In genomic region chr2:224933416-224933815, GRCh38 we compare ENCODE assay signal across 18 cellular contexts.
A peak's percentile ranks its signal among the peaks of the same experiment; 100 is the strongest.
DNase-seq lines count a peak whose midpoint lies in the region; ATAC-seq and TF ChIP-seq lines count a peak whose summit lies in the region.
"Had no signal": no experiment of that assay in that cellular context is flagged by ENCODE, and none has a peak within 500 bp of the region (broad histone marks: within the 10 kb centered on the region; RNA-seq: fewer than 3 reads in every experiment).

No MANE protein-coding gene starts in this region.

- no peaks in the 10 kb centered on the region for H3K36me3 ChIP-seq in ascending aorta
- H3K36me3 ChIP-seq: cardiac muscle cell had no signal

- H3K4me3 ChIP-seq in ascending aorta = no peak overlapping the region
- H3K4me3 ChIP-seq: cardiac muscle cell had no signal

- H3K27ac ChIP-seq in ascending aorta (peak overlapping the region; percentile 90 to 97), caudate nucleus (ENCODE audit: low read depth, low read length) (no peak overlapping the region)
- H3K27ac ChIP-seq: cardiac muscle cell had no signal

- no peak for DNase-seq in activated CD4-positive, alpha-beta T cell treated with anti-CD3 and anti-CD28 coated beads, Interleukin-2, amount 10 ng/mL, durations not matched to agents 7 days and 5 days
- no peak for DNase-seq in activated CD4-positive, alpha-beta T cell treated with anti-CD3 and anti-CD28 coated beads for 4 hours
- DNase-seq in T-cell (no peak), ascending aorta (ENCODE audit: low spot score in 2 of 2) (no peak), caudate nucleus (lab: John Stamatoyannopoulos, UW) (no peak), hippocampal formation (lab: John Stamatoyannopoulos, UW) (no peak)
- no peak for DNase-seq in stimulated activated naive CD8-positive, alpha-beta T cell treated with anti-CD3 and anti-CD28 coated beads, Interleukin-15, Interleukin-2, amounts not matched to agents 100 U/mL and 50 U/mL, for 24 hours
- DNase-seq: C1 segment of cervical spinal cord, DMS79 treated with DMSO at 0.1 percent for 48 hours, glutamatergic neuron, HFFc6, NCI-H1092 treated with DMSO at 0.1 percent for 48 hours, NCI-H2171 treated with DMSO at 0.1 percent for 48 hours, SK-N-SH, trophoblast cell had no signal

- ATAC-seq in T-cell (replicated peaks in 1 of 4) (peak in 1 of 4 experiments; percentile 50), GM21737 (IDR thresholded peaks at IDR 0.05; ENCODE audit: unreplicated experiment) (no peak)
- peak; percentile 68 for ATAC-seq in stimulated activated naive CD8-positive, alpha-beta T cell treated with anti-CD3 and anti-CD28 coated beads, Interleukin-15, Interleukin-2, amounts not matched to agents 100 U/mL and 50 U/mL, for 24 hours
- ATAC-seq: Panc1 had no signal

- peaks cover 83% of the 10 kb centered on the region for H3K36me3 Mint-ChIP-seq in activated CD4-positive, alpha-beta T cell treated with anti-CD3 and anti-CD28 coated beads, Interleukin-2, amount 10 ng/mL, durations not matched to agents 7 days and 5 days (ENCODE audit: low read depth)
- peaks cover 35% of the 10 kb centered on the region for H3K36me3 Mint-ChIP-seq in T-cell

- TF ChIP-seq CTCF in ascending aorta (IDR thresholded peaks at IDR 0.05) = no peak

- H3K9me3 ChIP-seq in ascending aorta = no peaks in the 10 kb centered on the region
- H3K9me3 ChIP-seq: SK-N-SH had no signal

- peak overlapping the region; percentile 81 for H3K27ac Mint-ChIP-seq in activated CD4-positive, alpha-beta T cell treated with anti-CD3 and anti-CD28 coated beads, Interleukin-2, amount 10 ng/mL, durations not matched to agents 7 days and 5 days
- peak overlapping the region; percentile 86 to 90 for H3K27ac Mint-ChIP-seq in T-cell
- H3K27ac Mint-ChIP-seq: HFFc6 had no signal

- peak overlapping the region; percentile 21 for H3K4me3 Mint-ChIP-seq in activated CD4-positive, alpha-beta T cell treated with anti-CD3 and anti-CD28 coated beads, Interleukin-2, amount 10 ng/mL, durations not matched to agents 7 days and 5 days
- H3K4me3 Mint-ChIP-seq in T-cell = peak overlapping the region in 2 of 3 donors; percentile 22 to 30
- H3K4me3 Mint-ChIP-seq: HFFc6 had no signal

- H3K4me1 ChIP-seq in ascending aorta = peaks cover 14 to 42% of the 10 kb centered on the region in 2 donors

- POLR2A ChIA-PET in activated CD4-positive, alpha-beta T cell treated with anti-CD3 and anti-CD28 coated beads, Interleukin-2, amount 10 ng/mL, durations not matched to agents 7 days and 5 days (lab: Charles Lee) = interaction anchor here (0.6 to 1.2 kb wide), 2 partner anchors 13 to 120 kb away, joined by 4 to 5 read pairs; no protein-coding TSS in a partner anchor
- POLR2A ChIA-PET in T-cell (lab: Charles Lee) = interaction anchor here (0.6 to 1.8 kb wide), 4 partner anchors 15 to 68 kb away, joined by 3 to 6 read pairs (median 3); no protein-coding TSS in a partner anchor

- CTCF ChIA-PET in activated CD4-positive, alpha-beta T cell treated with anti-CD3 and anti-CD28 coated beads, Interleukin-2, amount 10 ng/mL, durations not matched to agents 7 days and 5 days (lab: Charles Lee) = interaction anchor here (0.7 to 2.0 kb wide), 9 partner anchors 9 to 68 kb away, joined by 3 to 6 read pairs (median 3); no protein-coding TSS in a partner anchor
- CTCF ChIA-PET in T-cell (lab: Charles Lee) = interaction anchor here (0.7 to 2.6 kb wide), 5 partner anchors 13 to 68 kb away, joined by 3 to 16 read pairs (median 3); no protein-coding TSS in a partner anchor

- H3K27me3 Mint-ChIP-seq in activated CD4-positive, alpha-beta T cell treated with anti-CD3 and anti-CD28 coated beads, Interleukin-2, amount 10 ng/mL, durations not matched to agents 7 days and 5 days = no peaks in the 10 kb centered on the region
- no peaks in the 10 kb centered on the region for H3K27me3 Mint-ChIP-seq in T-cell

- peaks cover 3% of the 10 kb centered on the region for H3K9me3 Mint-ChIP-seq in activated CD4-positive, alpha-beta T cell treated with anti-CD3 and anti-CD28 coated beads, Interleukin-2, amount 10 ng/mL, durations not matched to agents 7 days and 5 days
- no peaks in the 10 kb centered on the region for H3K9me3 Mint-ChIP-seq in T-cell
- H3K9me3 Mint-ChIP-seq: HFFc6 had no signal

- intact Hi-C loops in ascending aorta (cut with DNase I) = loop anchor here (5.0 kb wide), 1 partner anchor 39 kb away; no protein-coding TSS in a partner anchor

- no peaks in the 10 kb centered on the region for H3K27me3 ChIP-seq in ascending aorta
- H3K27me3 ChIP-seq: cardiac muscle cell had no signal

- H3K4me1 Mint-ChIP-seq in activated CD4-positive, alpha-beta T cell treated with anti-CD3 and anti-CD28 coated beads, Interleukin-2, amount 10 ng/mL, durations not matched to agents 7 days and 5 days = peaks cover 93% of the 10 kb centered on the region
- peaks cover 94 to 96% (median 94%) of the 10 kb centered on the region in 3 donors for H3K4me1 Mint-ChIP-seq in T-cell
